In the genomic region with DNA sequence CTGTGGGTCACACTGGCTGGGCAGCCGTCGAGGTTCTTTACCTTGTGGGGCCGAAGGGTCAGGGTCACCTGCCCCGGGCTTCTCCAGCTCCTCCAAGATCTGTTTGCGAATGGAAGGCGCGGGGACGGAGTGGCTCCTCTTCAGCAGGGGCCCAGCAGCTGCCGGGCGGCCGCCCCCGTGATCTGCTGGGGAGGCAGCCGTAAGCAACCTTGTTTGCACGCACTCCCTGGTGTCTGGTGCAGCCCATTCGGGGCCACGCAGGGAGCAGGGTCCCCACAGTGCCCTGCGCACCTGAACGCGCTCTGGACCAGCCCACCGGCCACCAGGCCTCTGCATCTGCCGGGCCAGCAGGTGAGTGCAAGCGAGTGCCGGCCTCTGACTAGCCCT, we compare ENCODE assay signal across 22 cellular contexts. TPM values are rescaled to one million over a fixed set of nuclear protein-coding genes. Genes with fewer than 3 reads are reported as not detected.
DNase-seq lines count a peak whose midpoint lies in the region; ATAC-seq, FAIRE-seq and TF ChIP-seq lines count a peak whose summit lies in the region.
"Had no signal": no experiment of that assay in that cellular context is flagged by ENCODE, and none has a peak within 500 bp of the region (broad histone marks: within the 10 kb centered on the region; RNA-seq: fewer than 3 reads in every experiment).

No MANE protein-coding gene starts in this region.

- H3K27ac Mint-ChIP-seq in activated naive CD8-positive, alpha-beta T cell treated with anti-CD3 and anti-CD28 coated beads, Interleukin-2, amount 10 ng/mL, durations not matched to agents 7 days and 5 days = no peak overlapping the region
- H3K27ac Mint-ChIP-seq in activated naive CD8-positive, alpha-beta T cell treated with anti-CD3 and anti-CD28 coated beads, Interleukin-2, amount 50 U/mL, for 24 hours = no peak overlapping the region
- H3K27ac Mint-ChIP-seq in type B pancreatic cell = no peak overlapping the region
- H3K27ac Mint-ChIP-seq: CD4-positive, CD25-positive, alpha-beta regulatory T cell had no signal

- H3K27me3 Mint-ChIP-seq in activated naive CD8-positive, alpha-beta T cell treated with anti-CD3 and anti-CD28 coated beads, Interleukin-2, amount 10 ng/mL, durations not matched to agents 7 days and 5 days = no peaks in the 10 kb centered on the region
- no peaks in the 10 kb centered on the region for H3K27me3 Mint-ChIP-seq in activated naive CD8-positive, alpha-beta T cell treated with anti-CD3 and anti-CD28 coated beads, Interleukin-2, amount 50 U/mL, for 24 hours
- no peaks in the 10 kb centered on the region for H3K27me3 Mint-ChIP-seq in type B pancreatic cell
- H3K27me3 Mint-ChIP-seq: CD4-positive, CD25-positive, alpha-beta regulatory T cell had no signal

- CTCF ChIA-PET in HEK293 (lab: Yijun Ruan, JAX) = no interaction called here

- H3K9ac ChIP-seq in kidney (ENCODE audit: low read length in 2 of 2) = no peak overlapping the region

- DNase-seq in activated naive CD8-positive, alpha-beta T cell treated with anti-CD3 and anti-CD28 coated beads, Interleukin-2, amount 10 ng/mL, durations not matched to agents 7 days and 5 days = no peak
- no peak for DNase-seq in activated naive CD8-positive, alpha-beta T cell treated with anti-CD3 and anti-CD28 coated beads, Interleukin-2, amount 50 U/mL, for 24 hours
- DNase-seq in kidney (peak; percentile 66), type B pancreatic cell (ENCODE audit: extremely low spot score, unreplicated experiment) (peak; percentile 60)
- DNase-seq in central memory CD4-positive, alpha-beta T cell = no peak
- DNase-seq: CD4-positive, CD25-positive, alpha-beta regulatory T cell; DMS79; GOT3; KBM-7; NCI-H1092 treated with DMSO at 0.1 percent for 48 hours; NCI-H1436 treated with DMSO at 0.1 percent for 48 hours; NCI-H2029; NCI-H345; NCI-H524; NCI-H774; NK-92 treated with Interleukin-12 subunit alpha and Interleukin-12 subunit beta, amount 100 ng/mL, for 24 hours; Right ventricle myocardium superior had no signal

- no peaks in the 10 kb centered on the region for H3K9me3 ChIP-seq in HEK293 (ENCODE audit: control insufficient read depth, insufficient read depth, low read depth, low read length)
- no peaks in the 10 kb centered on the region for H3K9me3 ChIP-seq in kidney (ENCODE audit: control insufficient read depth in 1 of 2, low read length in 2 of 2)

- no peak overlapping the region for H3K4me3 Mint-ChIP-seq in activated naive CD8-positive, alpha-beta T cell treated with anti-CD3 and anti-CD28 coated beads, Interleukin-2, amount 10 ng/mL, durations not matched to agents 7 days and 5 days
- no peak overlapping the region for H3K4me3 Mint-ChIP-seq in activated naive CD8-positive, alpha-beta T cell treated with anti-CD3 and anti-CD28 coated beads, Interleukin-2, amount 50 U/mL, for 24 hours
- no peak overlapping the region for H3K4me3 Mint-ChIP-seq in type B pancreatic cell
- H3K4me3 Mint-ChIP-seq: CD4-positive, CD25-positive, alpha-beta regulatory T cell had no signal

- TF ChIP-seq CTCF in HEK293 (tag by site-specific recombination; IDR thresholded peaks at IDR 0.05) (no peak), kidney (IDR thresholded peaks at IDR 0.05; ENCODE audit: borderline replicate concordance, extremely low read depth, insufficient read depth) (no peak), type B pancreatic cell (conservative IDR thresholded peaks at IDR 0.05) (no peak)

- H3K36me3 ChIP-seq in HEK293 (ENCODE audit: control insufficient read depth in 2 of 2, insufficient read depth in 1 of 2, low read length in 2 of 2) (no peaks in the 10 kb centered on the region), kidney (ENCODE audit: control insufficient read depth in 1 of 2, insufficient read depth in 2 of 2, low read length in 2 of 2) (no peaks in the 10 kb centered on the region)

- H3K4me3 ChIP-seq in HEK293 (ENCODE audit: low read depth, low read length) (no peak overlapping the region), kidney (ENCODE audit: low read length in 2 of 2) (no peak overlapping the region)

- intact Hi-C loops in kidney (cut with DNase I) = no loop called here

- ATAC-seq in activated naive CD8-positive, alpha-beta T cell treated with anti-CD3 and anti-CD28 coated beads, Interleukin-2, amount 10 ng/mL, durations not matched to agents 7 days and 5 days (ENCODE audit: low read depth) = peak; percentile 22
- ATAC-seq in activated naive CD8-positive, alpha-beta T cell treated with anti-CD3 and anti-CD28 coated beads, Interleukin-2, amount 50 U/mL, for 24 hours = no peak
- ATAC-seq in HG03571 (IDR thresholded peaks at IDR 0.05; ENCODE audit: unreplicated experiment) (no peak), GM19395 (IDR thresholded peaks at IDR 0.05; ENCODE audit: unreplicated experiment) (no peak)

- H3K4me1 Mint-ChIP-seq in activated naive CD8-positive, alpha-beta T cell treated with anti-CD3 and anti-CD28 coated beads, Interleukin-2, amount 10 ng/mL, durations not matched to agents 7 days and 5 days = peaks cover 3% of the 10 kb centered on the region
- H3K4me1 Mint-ChIP-seq in activated naive CD8-positive, alpha-beta T cell treated with anti-CD3 and anti-CD28 coated beads, Interleukin-2, amount 50 U/mL, for 24 hours = peaks cover 3% of the 10 kb centered on the region
- H3K4me1 Mint-ChIP-seq in type B pancreatic cell (ENCODE audit: unreplicated experiment) = no peaks in the 10 kb centered on the region

- POLR2A ChIA-PET in activated naive CD8-positive, alpha-beta T cell treated with anti-CD3 and anti-CD28 coated beads, Interleukin-2, amount 10 ng/mL, durations not matched to agents 7 days and 5 days (lab: Charles Lee) = no interaction called here
- POLR2A ChIA-PET in HEK293 (lab: Yijun Ruan, JAX) = no interaction called here

- H3K27ac ChIP-seq in HEK293 (ENCODE audit: extremely low read depth, low read depth, low read length) (no peak overlapping the region), kidney (ENCODE audit: low read depth in 2 of 2, low read length in 2 of 2) (no peak overlapping the region)
- H3K27ac ChIP-seq: 22Rv1 had no signal

- no peaks in the 10 kb centered on the region for H3K9me3 Mint-ChIP-seq in activated naive CD8-positive, alpha-beta T cell treated with anti-CD3 and anti-CD28 coated beads, Interleukin-2, amount 10 ng/mL, durations not matched to agents 7 days and 5 days
- H3K9me3 Mint-ChIP-seq in activated naive CD8-positive, alpha-beta T cell treated with anti-CD3 and anti-CD28 coated beads, Interleukin-2, amount 50 U/mL, for 24 hours = no peaks in the 10 kb centered on the region
- H3K9me3 Mint-ChIP-seq in type B pancreatic cell = no peaks in the 10 kb centered on the region
- H3K9me3 Mint-ChIP-seq: CD4-positive, CD25-positive, alpha-beta regulatory T cell had no signal

- FAIRE-seq in kidney (lab: Jason Lieb, UNC) = no peak
- FAIRE-seq: RCC 7860 had no signal

- H3K36me3 Mint-ChIP-seq in activated naive CD8-positive, alpha-beta T cell treated with anti-CD3 and anti-CD28 coated beads, Interleukin-2, amount 10 ng/mL, durations not matched to agents 7 days and 5 days = no peaks in the 10 kb centered on the region
- no peaks in the 10 kb centered on the region for H3K36me3 Mint-ChIP-seq in activated naive CD8-positive, alpha-beta T cell treated with anti-CD3 and anti-CD28 coated beads, Interleukin-2, amount 50 U/mL, for 24 hours (ENCODE audit: low read depth)
- H3K36me3 Mint-ChIP-seq in type B pancreatic cell = no peaks in the 10 kb centered on the region
- H3K36me3 Mint-ChIP-seq: CD4-positive, CD25-positive, alpha-beta regulatory T cell had no signal

- no peaks in the 10 kb centered on the region for H3K4me1 ChIP-seq in HEK293 (ENCODE audit: control insufficient read depth, insufficient read depth, low read length)
- H3K4me1 ChIP-seq in kidney (ENCODE audit: control insufficient read depth in 1 of 2, insufficient read depth in 1 of 2, low read depth in 1 of 2, low read length in 2 of 2) = no peaks in the 10 kb centered on the region

TF ChIP-seq in HEK293, 187 proteins besides CTCF, POLR2A, EP300 and RAD21:
- TF ChIP-seq ZNF10 (tag by site-specific recombination; IDR thresholded peaks at IDR 0.05) (0 out of 2 replicates have a peak, but pooled peaks have one; percentile 53), GLI4 (tag by site-specific recombination; IDR thresholded peaks at IDR 0.05) (no peak)

RNA-seq across cellular contexts. Expression of gene PNPLA7, which starts 34.9 kb away (rescaled TPM):
- total RNA-seq in activated naive CD8-positive, alpha-beta T cell treated with anti-CD3 and anti-CD28 coated beads, Interleukin-2, amount 10 ng/mL, durations not matched to agents 7 days and 5 days = 1 to 10 TPM; 5.6 to 7.0 TPM
- 9.6 TPM for total RNA-seq in kidney
- polyA plus RNA-seq in kidney (ENCODE audit: insufficient read depth, low read depth, low replicate concordance) = 2.1 TPM
- total RNA-seq in type B pancreatic cell (ENCODE audit: low replicate concordance) = 2.5 and 3.1 TPM in 2 replicates

RNA-seq across cellular contexts. Expression of gene MRPL41, which starts 36.3 kb away (rescaled TPM):
- 10 to 100 TPM; 58.8 to 64.4 TPM for total RNA-seq in activated naive CD8-positive, alpha-beta T cell treated with anti-CD3 and anti-CD28 coated beads, Interleukin-2, amount 10 ng/mL, durations not matched to agents 7 days and 5 days
- total RNA-seq in kidney (47.3 TPM), type B pancreatic cell (ENCODE audit: low replicate concordance) (50.4 and 51.6 TPM in 2 replicates)
- 150 TPM for polyA plus RNA-seq in kidney (ENCODE audit: insufficient read depth, low read depth, low replicate concordance)

RNA-seq across cellular contexts. Expression of gene NSMF, which starts 56.2 kb away (rescaled TPM):
- 10 to 100 TPM; 54.3 to 58.4 TPM for total RNA-seq in activated naive CD8-positive, alpha-beta T cell treated with anti-CD3 and anti-CD28 coated beads, Interleukin-2, amount 10 ng/mL, durations not matched to agents 7 days and 5 days
- 49.5 TPM for total RNA-seq in kidney
- 32.7 TPM for polyA plus RNA-seq in kidney (ENCODE audit: insufficient read depth, low read depth, low replicate concordance)
- total RNA-seq in type B pancreatic cell (ENCODE audit: low replicate concordance) = 51.2 and 67.8 TPM in 2 replicates

Comparison
In these comparisons a context has a peak if more than half of its experiments do, and no peak if none do; other contexts are left out.
1. DNase-seq: peak in kidney (single experiment) and type B pancreatic cell (single experiment); none in activated naive CD8-positive, alpha-beta T cell treated with anti-CD3 and anti-CD28 coated beads, Interleukin-2, amount 10 ng/mL, durations not matched to agents 7 days and 5 days (single experiment), activated naive CD8-positive, alpha-beta T cell treated with anti-CD3 and anti-CD28 coated beads, Interleukin-2, amount 50 U/mL, for 24 hours (single experiment) and central memory CD4-positive, alpha-beta T cell (single experiment).